15 cellular contexts compared by ENCODE assay signal in the genomic region with DNA sequence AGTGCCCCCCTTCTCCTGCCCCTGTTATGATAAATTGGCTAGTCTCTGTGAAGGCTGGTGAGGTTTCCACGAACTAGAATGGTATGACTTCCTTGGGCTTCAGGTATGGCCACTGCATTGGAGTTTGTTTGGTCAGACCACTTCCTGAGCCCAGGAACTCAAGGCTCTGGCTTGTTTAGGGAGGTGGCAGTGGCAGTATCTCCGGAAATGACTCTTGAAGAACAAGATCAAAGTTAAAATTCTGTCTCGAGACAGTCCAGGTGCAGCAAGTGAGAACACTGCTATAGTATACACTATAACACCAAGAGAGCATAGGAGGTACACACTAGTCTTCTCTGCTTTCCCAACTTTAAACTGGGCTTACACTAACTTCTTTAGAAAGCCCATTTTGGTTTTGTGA.
DNase-seq lines count a peak whose midpoint lies in the region; ATAC-seq and TF ChIP-seq lines count a peak whose summit lies in the region.
"Had no signal": no experiment of that assay in that cellular context is flagged by ENCODE, and none has a peak within 500 bp of the region (broad histone marks: within the 10 kb centered on the region; RNA-seq: fewer than 3 reads in every experiment).

No MANE protein-coding gene starts in this region.

- H3K4me2 ChIP-seq in DND-41 (ENCODE audit: insufficient read depth, low read length) = no peak overlapping the region
- H3K4me2 ChIP-seq: GM23338 had no signal

- no peaks in the 10 kb centered on the region for H3K9me3 Mint-ChIP-seq in activated T-cell treated with anti-CD3 and anti-CD28 coated beads, Interleukin-2, amount 50 U/mL, for 72 hours
- H3K9me3 Mint-ChIP-seq in activated T-cell treated with anti-CD3 and anti-CD28 coated beads, Interleukin-2, amount 50 U/mL, for 4 hours = no peaks in the 10 kb centered on the region
- peaks cover 1% of the 10 kb centered on the region for H3K9me3 Mint-ChIP-seq in activated CD8-positive, alpha-beta T cell treated with anti-CD3 and anti-CD28 coated beads for 36 hours
- no peaks in the 10 kb centered on the region for H3K9me3 Mint-ChIP-seq in natural killer cell
- H3K9me3 Mint-ChIP-seq: GM23338 had no signal

- H3K9ac ChIP-seq in DND-41 (ENCODE audit: low read depth, low read length) = no peak overlapping the region

- H3K4me1 ChIP-seq in DND-41 (ENCODE audit: insufficient read depth, low read length) = peaks cover 25% of the 10 kb centered on the region

- no peaks in the 10 kb centered on the region for H3K27me3 Mint-ChIP-seq in activated T-cell treated with anti-CD3 and anti-CD28 coated beads, Interleukin-2, amount 50 U/mL, for 72 hours (ENCODE audit: low read depth)
- H3K27me3 Mint-ChIP-seq in activated T-cell treated with anti-CD3 and anti-CD28 coated beads, Interleukin-2, amount 50 U/mL, for 4 hours (ENCODE audit: low read depth) = no peaks in the 10 kb centered on the region
- no peaks in the 10 kb centered on the region for H3K27me3 Mint-ChIP-seq in activated CD8-positive, alpha-beta T cell treated with anti-CD3 and anti-CD28 coated beads for 36 hours
- H3K27me3 Mint-ChIP-seq in natural killer cell (ENCODE audit: low read depth in 2 of 2) = no peaks in the 10 kb centered on the region

- no peaks in the 10 kb centered on the region for H3K9me3 ChIP-seq in DND-41 (ENCODE audit: insufficient read depth, low read length, severe bottlenecking)

- H3K4me1 Mint-ChIP-seq in activated T-cell treated with anti-CD3 and anti-CD28 coated beads, Interleukin-2, amount 50 U/mL, for 72 hours (ENCODE audit: low read depth) = peaks cover 39% of the 10 kb centered on the region
- H3K4me1 Mint-ChIP-seq in activated T-cell treated with anti-CD3 and anti-CD28 coated beads, Interleukin-2, amount 50 U/mL, for 4 hours (ENCODE audit: low read depth) = peaks cover 62% of the 10 kb centered on the region
- peaks cover 52% of the 10 kb centered on the region for H3K4me1 Mint-ChIP-seq in activated CD8-positive, alpha-beta T cell treated with anti-CD3 and anti-CD28 coated beads for 36 hours (ENCODE audit: low read depth)
- peaks cover 47 to 48% of the 10 kb centered on the region in 2 donors for H3K4me1 Mint-ChIP-seq in natural killer cell

- no peak overlapping the region for H3K4me3 ChIP-seq in DND-41 (ENCODE audit: low read depth in 1 of 2, low read length in 2 of 2)
- H3K4me3 ChIP-seq: GM23338 had no signal

- peaks cover 2 to 4% of the 10 kb centered on the region in 2 donors for H3K36me3 Mint-ChIP-seq in activated T-cell treated with anti-CD3 and anti-CD28 coated beads, Interleukin-2, amount 50 U/mL, for 72 hours (ENCODE audit: insufficient read depth in 2 of 2)
- peaks cover 18% of the 10 kb centered on the region for H3K36me3 Mint-ChIP-seq in activated T-cell treated with anti-CD3 and anti-CD28 coated beads, Interleukin-2, amount 50 U/mL, for 4 hours (ENCODE audit: insufficient read depth)
- peaks cover 6% of the 10 kb centered on the region for H3K36me3 Mint-ChIP-seq in activated CD8-positive, alpha-beta T cell treated with anti-CD3 and anti-CD28 coated beads for 36 hours (ENCODE audit: low read depth)
- H3K36me3 Mint-ChIP-seq in natural killer cell = no peaks in the 10 kb centered on the region

- H4K20me1 ChIP-seq in DND-41 (ENCODE audit: insufficient read depth, low read length) = 0 out of 2 replicates have a peak, but pooled peaks cover 5% of the 10 kb centered on the region

- intact Hi-C loops in activated CD8-positive, alpha-beta T cell treated with anti-CD3 and anti-CD28 coated beads for 36 hours (cut with micrococcal nuclease) = no loop called here
- intact Hi-C loops in natural killer cell (cut with micrococcal nuclease) = no loop called here

- no peak overlapping the region for H2AFZ ChIP-seq in DND-41 (ENCODE audit: low read depth, low read length)
- H2AFZ ChIP-seq: GM23338 had no signal

- H3K36me3 ChIP-seq in DND-41 (ENCODE audit: insufficient read depth, low read length) = no peaks in the 10 kb centered on the region

- H3K4me3 Mint-ChIP-seq in activated T-cell treated with anti-CD3 and anti-CD28 coated beads, Interleukin-2, amount 50 U/mL, for 72 hours = no peak overlapping the region
- H3K4me3 Mint-ChIP-seq in activated T-cell treated with anti-CD3 and anti-CD28 coated beads, Interleukin-2, amount 50 U/mL, for 4 hours = no peak overlapping the region
- H3K4me3 Mint-ChIP-seq in activated CD8-positive, alpha-beta T cell treated with anti-CD3 and anti-CD28 coated beads for 36 hours = no peak overlapping the region
- no peak overlapping the region for H3K4me3 Mint-ChIP-seq in natural killer cell
- H3K4me3 Mint-ChIP-seq: GM23338 had no signal

- no peak for ATAC-seq in activated T-cell treated with anti-CD3 and anti-CD28 coated beads, Interleukin-2, amount 50 U/mL, for 72 hours (replicated peaks in 1 of 2)
- no peak for ATAC-seq in activated T-cell treated with anti-CD3 and anti-CD28 coated beads, Interleukin-2, amount 50 U/mL, for 4 hours
- peak; percentile 93 for ATAC-seq in DND-41 (ENCODE audit: insufficient read depth, low read depth)
- peak; percentile 55 for ATAC-seq in activated CD8-positive, alpha-beta T cell treated with anti-CD3 and anti-CD28 coated beads for 36 hours
- ATAC-seq in natural killer cell = no peak
- ATAC-seq: GM23338 had no signal

- peaks cover 36% of the 10 kb centered on the region for H3K79me2 ChIP-seq in DND-41 (ENCODE audit: insufficient read depth, low read length)

- peak overlapping the region; percentile 29 for H3K27ac Mint-ChIP-seq in activated T-cell treated with anti-CD3 and anti-CD28 coated beads, Interleukin-2, amount 50 U/mL, for 72 hours
- no peak overlapping the region for H3K27ac Mint-ChIP-seq in activated CD8-positive, alpha-beta T cell treated with anti-CD3 and anti-CD28 coated beads for 36 hours
- H3K27ac Mint-ChIP-seq in natural killer cell = peak overlapping the region; percentile 22 to 74
- H3K27ac Mint-ChIP-seq: GM23338 had no signal

- TF ChIP-seq CTCF in DND-41 (IDR thresholded peaks at IDR 0.05; ENCODE audit: borderline replicate concordance, extremely low read depth, low read length, poor library complexity, severe bottlenecking) (no peak), natural killer cell (IDR thresholded peaks at IDR 0.05) (no peak)
- TF ChIP-seq CTCF in activated CD8-positive, alpha-beta T cell treated with anti-CD3 and anti-CD28 coated beads for 36 hours (IDR thresholded peaks at IDR 0.05) = no peak

- no peak for DNase-seq in activated T-cell treated with anti-CD3 and anti-CD28 coated beads, Interleukin-2, amount 50 U/mL, for 72 hours
- DNase-seq in activated T-cell treated with anti-CD3 and anti-CD28 coated beads, Interleukin-2, amount 50 U/mL, for 4 hours = no peak
- peak; percentile 79 for DNase-seq in DND-41
- peak; percentile 5 for DNase-seq in activated CD8-positive, alpha-beta T cell treated with anti-CD3 and anti-CD28 coated beads for 36 hours
- DNase-seq in natural killer cell = no peak
- DNase-seq in DMS153 treated with DMSO at 0.1 percent for 48 hours (lab: John Stamatoyannopoulos, UW; ENCODE audit: unreplicated experiment) = no peak
- DNase-seq in stimulated activated naive CD4-positive, alpha-beta T cell treated with Interleukin-2 at 50 U/mL for 16 hours (lab: John Stamatoyannopoulos, UW) = no peak
- DNase-seq: ACHN; NCI-H1436 treated with DMSO at 0.1 percent for 48 hours; NCI-H2081; NCI-H524 treated with DMSO at 0.1 percent for 48 hours; NK-92 treated with Interleukin-12 subunit alpha and Interleukin-12 subunit beta, amount 100 ng/mL, for 24 hours; OCI-M1 had no signal

- POLR2A ChIA-PET in activated CD8-positive, alpha-beta T cell treated with anti-CD3 and anti-CD28 coated beads for 36 hours (lab: Charles Lee) = no interaction called here

- peak overlapping the region; percentile 4 for H3K27ac ChIP-seq in DND-41 (ENCODE audit: low read length)
- H3K27ac ChIP-seq: RWPE1 had no signal

- CTCF ChIA-PET in activated CD8-positive, alpha-beta T cell treated with anti-CD3 and anti-CD28 coated beads for 36 hours (lab: Charles Lee) = interaction anchor here (1.6 kb wide), 1 partner anchor 11 kb away, joined by 10 read pairs; no protein-coding TSS in a partner anchor

- H3K27me3 ChIP-seq in DND-41 (ENCODE audit: insufficient read depth, low read length, poor library complexity) = no peaks in the 10 kb centered on the region

Comparison
In these comparisons a context has a peak if more than half of its experiments do, and no peak if none do; other contexts are left out.
1. ATAC-seq: peak in DND-41 (single experiment) and activated CD8-positive, alpha-beta T cell treated with anti-CD3 and anti-CD28 coated beads for 36 hours (single experiment); none in activated T-cell treated with anti-CD3 and anti-CD28 coated beads, Interleukin-2, amount 50 U/mL, for 72 hours (0 of 2), activated T-cell treated with anti-CD3 and anti-CD28 coated beads, Interleukin-2, amount 50 U/mL, for 4 hours (0 of 2) and natural killer cell (0 of 3).
2. DNase-seq: peak in DND-41 (single experiment) and activated CD8-positive, alpha-beta T cell treated with anti-CD3 and anti-CD28 coated beads for 36 hours (single experiment); none in activated T-cell treated with anti-CD3 and anti-CD28 coated beads, Interleukin-2, amount 50 U/mL, for 72 hours (0 of 2), activated T-cell treated with anti-CD3 and anti-CD28 coated beads, Interleukin-2, amount 50 U/mL, for 4 hours (single experiment), natural killer cell (single experiment), DMS153 treated with DMSO at 0.1 percent for 48 hours (single experiment) and stimulated activated naive CD4-positive, alpha-beta T cell treated with Interleukin-2 at 50 U/mL for 16 hours (single experiment).